Comparison of ENCODE assay signal across 27 cellular contexts in genomic region chr11:1736447-1736992, GRCh38. TPM values are rescaled to one million over a fixed set of nuclear protein-coding genes. Genes with fewer than 3 reads are reported as not detected.
"Had no signal": no experiment of that assay in that cellular context is flagged by ENCODE, and none has a peak within 500 bp of the region (broad histone marks: within the 10 kb centered on the region; RNA-seq: fewer than 3 reads in every experiment).

No MANE protein-coding gene starts in this region.

- H3K36me3 ChIP-seq: cardiac muscle cell, heart left ventricle, neutrophil, ovary, right atrium auricular region, stomach, suprapubic skin, tibial nerve had no signal

- H3K9me3 ChIP-seq: neutrophil, ovary had no signal

- H3K27me3 ChIP-seq: ovary, right atrium auricular region had no signal

- H3K4me3 Mint-ChIP-seq: activated CD4-positive, alpha-beta memory T cell treated with anti-CD3 and anti-CD28 coated beads, Interleukin-2, amount 10 ng/mL, durations not matched to agents 7 days and 5 days; activated CD4-positive, alpha-beta T cell treated with anti-CD3 and anti-CD28 coated beads, Interleukin-2, amount 10 ng/mL, durations not matched to agents 24 days and 14 days; activated naive CD8-positive, alpha-beta T cell treated with anti-CD3 and anti-CD28 coated beads, Interleukin-2, amount 50 U/mL, for 24 hours; activated T-cell treated with anti-CD3 and anti-CD28 coated beads, Interleukin-2, amount 50 U/mL, for 72 hours; dendritic cell treated with granulocyte-macrophage colony-stimulating factor and Interleukin-4, amounts not matched to agents 40 ng/mL and 50 ng/mL, for 4 days; memory B cell; natural killer cell treated with Interleukin-12 subunit alpha and Interleukin-12 subunit beta and Interleukin-15 and Interleukin-18, amount 100 ng/mL, for 72 hours; T-helper 1 cell treated with Interleukin-12 subunit alpha and Interleukin-12 subunit beta and Interleukin-4 antibody, amounts not matched to agents 30 μg/mL and 1 μg/mL, for 36 hours had no signal

- H3K27ac Mint-ChIP-seq: activated CD4-positive, alpha-beta memory T cell treated with anti-CD3 and anti-CD28 coated beads, Interleukin-2, amount 10 ng/mL, durations not matched to agents 7 days and 5 days; activated CD4-positive, alpha-beta T cell treated with anti-CD3 and anti-CD28 coated beads, Interleukin-2, amount 10 ng/mL, durations not matched to agents 24 days and 14 days; activated naive CD8-positive, alpha-beta T cell treated with anti-CD3 and anti-CD28 coated beads, Interleukin-2, amount 50 U/mL, for 24 hours; activated T-cell treated with anti-CD3 and anti-CD28 coated beads, Interleukin-2, amount 50 U/mL, for 72 hours; dendritic cell treated with granulocyte-macrophage colony-stimulating factor and Interleukin-4, amounts not matched to agents 40 ng/mL and 50 ng/mL, for 4 days; memory B cell; natural killer cell treated with Interleukin-12 subunit alpha and Interleukin-12 subunit beta and Interleukin-15 and Interleukin-18, amount 100 ng/mL, for 72 hours; T-helper 1 cell treated with Interleukin-12 subunit alpha and Interleukin-12 subunit beta and Interleukin-4 antibody, amounts not matched to agents 30 μg/mL and 1 μg/mL, for 36 hours had no signal

- H3K27ac ChIP-seq: cardiac muscle cell, heart left ventricle, neutrophil, ovary, psoas muscle, right atrium auricular region, stomach, suprapubic skin, tibial nerve had no signal

- DNase-seq: activated CD4-positive, alpha-beta memory T cell treated with anti-CD3 and anti-CD28 coated beads, Interleukin-2, amount 10 ng/mL, durations not matched to agents 7 days and 5 days; activated CD4-positive, alpha-beta T cell treated with anti-CD3 and anti-CD28 coated beads, Interleukin-2, amount 10 ng/mL, durations not matched to agents 24 days and 14 days; activated naive CD4-positive, alpha-beta T cell treated with anti-CD3 and anti-CD28 coated beads, Interleukin-2, amount 50 U/mL, for 16 hours; activated naive CD8-positive, alpha-beta T cell treated with anti-CD3 and anti-CD28 coated beads, Interleukin-2, amount 50 U/mL, for 24 hours; activated T-cell treated with anti-CD3 and anti-CD28 coated beads, Interleukin-2, amount 50 U/mL, for 72 hours; effector CD4-positive, alpha-beta T cell; heart left ventricle; islet precursor cell; left cardiac atrium; ovary; psoas muscle; stimulated activated CD4-positive, alpha-beta T cell treated with anti-CD3 and anti-CD28 coated beads, Interleukin-12 subunit alpha, Interleukin-12 subunit beta, amount 100 ng/mL, for 4 hours; stimulated activated CD4-positive, alpha-beta T cell treated with anti-CD3 and anti-CD28 coated beads, Interleukin-4, amount 100 ng/mL, for 4 hours; stomach had no signal

- H3K4me1 ChIP-seq: heart left ventricle, psoas muscle, right atrium auricular region, stomach, suprapubic skin, tibial nerve had no signal

- H3K4me3 ChIP-seq: cardiac muscle cell, heart left ventricle, ovary, psoas muscle, right atrium auricular region, stomach, suprapubic skin, tibial nerve had no signal

RNA-seq across cellular contexts. Expression of gene IFITM10, which starts 13.9 kb away (rescaled TPM):
- total RNA-seq: epithelial cell of proximal tubule, skeletal muscle tissue had no signal
- polyA plus RNA-seq: cardiac muscle cell had no signal

RNA-seq across cellular contexts. Expression of gene KRTAP5-6, which starts 39.5 kb away (rescaled TPM):
- total RNA-seq: activated CD4-positive, alpha-beta memory T cell treated with anti-CD3 and anti-CD28 coated beads, Interleukin-2, amount 10 ng/mL, durations not matched to agents 7 days and 5 days; activated CD4-positive, alpha-beta T cell treated with anti-CD3 and anti-CD28 coated beads, Interleukin-2, amount 10 ng/mL, durations not matched to agents 24 days and 14 days; activated T-cell treated with anti-CD3 and anti-CD28 coated beads, Interleukin-2, amount 50 U/mL, for 72 hours; cardiac muscle cell; cerebellum; epithelial cell of proximal tubule; fibroblast of villous mesenchyme; heart left ventricle; left cardiac atrium; natural killer cell treated with Interleukin-12 subunit alpha and Interleukin-12 subunit beta and Interleukin-15 and Interleukin-18, amount 100 ng/mL, for 72 hours; ovary; psoas muscle; right atrium auricular region; skeletal muscle tissue; stomach; tibial nerve had no signal
- polyA plus RNA-seq: cardiac muscle cell, heart left ventricle, ovary, psoas muscle, stomach had no signal
